ENCODE assay signal across 8 cellular contexts in the genomic region with DNA sequence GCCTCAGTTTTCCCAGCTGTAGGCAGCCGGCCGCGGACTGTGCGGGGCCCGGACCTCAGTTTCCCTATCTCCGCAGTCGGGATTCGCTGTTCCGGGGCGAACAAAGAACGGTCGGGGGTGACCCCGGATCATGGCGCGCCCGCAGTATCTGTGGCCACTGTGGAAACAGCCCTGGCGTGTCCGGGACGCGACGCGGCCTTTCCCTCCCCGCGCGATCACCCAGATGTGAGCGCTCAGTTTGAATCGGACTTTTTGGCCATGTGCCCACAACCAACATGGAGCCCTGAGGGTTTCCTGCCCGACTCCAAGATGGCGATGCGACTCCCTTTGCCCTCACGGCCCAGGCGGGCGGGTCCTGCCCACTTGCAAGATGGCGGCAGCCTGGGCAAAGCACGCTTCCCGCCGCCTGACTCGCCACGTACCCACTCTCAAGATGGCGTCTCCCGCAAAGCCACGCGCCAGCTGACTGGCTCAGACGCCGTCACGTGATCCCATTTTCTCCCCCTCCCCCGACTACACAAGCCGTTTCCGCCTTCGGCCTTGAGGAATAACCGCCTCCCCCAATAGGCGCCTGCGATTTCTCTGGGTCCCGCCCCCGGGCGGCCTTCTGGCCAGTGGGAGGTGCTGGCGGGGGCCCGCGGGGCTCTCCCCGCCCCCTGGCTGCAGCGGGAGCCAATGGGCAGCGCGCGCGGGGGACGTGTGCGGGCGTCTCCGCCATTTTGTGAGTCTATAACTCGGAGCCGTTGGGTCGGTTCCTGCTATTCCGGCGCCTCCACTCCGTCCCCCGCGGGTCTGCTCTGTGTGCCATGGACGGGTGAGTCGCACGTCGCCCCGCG. TPM values are rescaled to one million over a fixed set of nuclear protein-coding genes. Genes with fewer than 3 reads are reported as not detected.
DNase-seq lines count a peak whose midpoint lies in the region; ATAC-seq and TF ChIP-seq lines count a peak whose summit lies in the region.

A gene (plus strand): TSS at position 761 of the 836 bp plus-strand sequence. CDS start 46 bp downstream, at position 807.

- H3K4me1 ChIP-seq in colonic mucosa = peaks cover 28% of the 10 kb centered on the region

- H3K4me1 Mint-ChIP-seq in activated CD4-positive, alpha-beta T cell treated with anti-CD3 and anti-CD28 coated beads, Interleukin-2, amount 10 ng/mL, durations not matched to agents 24 days and 14 days = peaks cover 25% of the 10 kb centered on the region

- CTCF ChIA-PET in BJ (lab: Yijun Ruan, JAX) = interaction anchor here (1.1 kb wide), 1 partner anchor 28 kb away, joined by 3 read pairs; no protein-coding TSS in a partner anchor

- no peaks in the 10 kb centered on the region for H3K9me3 ChIP-seq in colonic mucosa

- TF ChIP-seq CTCF in BJ (IDR thresholded peaks at IDR 0.05; ENCODE audit: insufficient read depth, low read depth, low read length) (no peak), colonic mucosa (IDR thresholded peaks at IDR 0.05) (no peak)

- peak within 1 kb of the TSS; percentile 92 for H3K4me3 Mint-ChIP-seq in activated CD4-positive, alpha-beta T cell treated with anti-CD3 and anti-CD28 coated beads, Interleukin-2, amount 10 ng/mL, durations not matched to agents 24 days and 14 days

- peak within 1 kb of the TSS; percentile 95 for H3K27ac Mint-ChIP-seq in activated CD4-positive, alpha-beta T cell treated with anti-CD3 and anti-CD28 coated beads, Interleukin-2, amount 10 ng/mL, durations not matched to agents 24 days and 14 days

- H3K36me3 ChIP-seq in BJ (ENCODE audit: control insufficient read depth, insufficient read depth, low read length) = peaks cover 7% of the 10 kb centered on the region
- H3K36me3 ChIP-seq in colonic mucosa = peaks cover 3% of the 10 kb centered on the region

- intact Hi-C loops in activated CD4-positive, alpha-beta T cell treated with anti-CD3 and anti-CD28 coated beads, Interleukin-2, amount 10 ng/mL, durations not matched to agents 24 days and 14 days (cut with micrococcal nuclease) = loop anchor here (1.0 to 2.0 kb wide), 7 partner anchors 26 to 610 kb away; a partner anchor contains a TSS
- intact Hi-C loops in colonic mucosa (cut with DNase I) = no loop called here

- H3K4me3 ChIP-seq in BJ (ENCODE audit: low read depth, low read length) = peak within 1 kb of the TSS; percentile 70
- peak within 1 kb of the TSS; percentile 79 for H3K4me3 ChIP-seq in colonic mucosa

- H3K27me3 ChIP-seq in BJ (ENCODE audit: control insufficient read depth, insufficient read depth, low read length) = no peaks in the 10 kb centered on the region
- no peaks in the 10 kb centered on the region for H3K27me3 ChIP-seq in colonic mucosa

- POLR2A ChIA-PET in BJ (lab: Charles Lee) = interaction anchor here (0.7 kb wide), 1 partner anchor 69 kb away, joined by 4 read pairs; no protein-coding TSS in a partner anchor

- DNase-seq in BJ (ENCODE audit: low read depth) (peak; percentile 100), NCI-H526 treated with DMSO at 0.1 percent for 48 hours (lab: John Stamatoyannopoulos, UW) (peak; percentile 96), colonic mucosa (peak; percentile 100), kidney tubule cell (ENCODE audit: low spot score) (peak; percentile 100)
- DNase-seq in activated CD4-positive, alpha-beta T cell treated with anti-CD3 and anti-CD28 coated beads, Interleukin-2, amount 10 ng/mL, durations not matched to agents 24 days and 14 days = peak; percentile 100
- peak; percentile 92 to 98 (median 98) for DNase-seq in stimulated activated CD4-positive, alpha-beta T cell treated with anti-CD3 and anti-CD28 coated beads, Interleukin-1b, Interleukin-23, amount 100 ng/mL, for 24 hours (ENCODE audit: low read depth in 4 of 4, low spot score in 1 of 4)

- H3K9me3 Mint-ChIP-seq in activated CD4-positive, alpha-beta T cell treated with anti-CD3 and anti-CD28 coated beads, Interleukin-2, amount 10 ng/mL, durations not matched to agents 24 days and 14 days = no peaks in the 10 kb centered on the region

- H3K36me3 Mint-ChIP-seq in activated CD4-positive, alpha-beta T cell treated with anti-CD3 and anti-CD28 coated beads, Interleukin-2, amount 10 ng/mL, durations not matched to agents 24 days and 14 days (ENCODE audit: low read depth) = peaks cover 33% of the 10 kb centered on the region

- H3K27ac ChIP-seq in colonic mucosa = peak within 1 kb of the TSS; percentile 96

- peaks cover 1% of the 10 kb centered on the region for H3K27me3 Mint-ChIP-seq in activated CD4-positive, alpha-beta T cell treated with anti-CD3 and anti-CD28 coated beads, Interleukin-2, amount 10 ng/mL, durations not matched to agents 24 days and 14 days

- ATAC-seq in GM19324 (IDR thresholded peaks at IDR 0.05; ENCODE audit: low FRiP score, unreplicated experiment) (peak; percentile 81), HG03469 (IDR thresholded peaks at IDR 0.05; ENCODE audit: unreplicated experiment) (peak; percentile 58)

- H3K9ac ChIP-seq in colonic mucosa (ENCODE audit: low read depth in 2 of 2, low read length in 2 of 2) = peak within 1 kb of the TSS; percentile 92 to 97

RNA-seq across cellular contexts. Expression of the gene that starts here (rescaled TPM):
- polyA plus RNA-seq in BJ (2011; rRNA removed) = 137 and 328 TPM in 2 replicates
- 172 and 234 TPM in 2 replicates for polyA minus RNA-seq in BJ (2011; rRNA and poly(A)+ RNA removed)
- total RNA-seq in activated CD4-positive, alpha-beta T cell treated with anti-CD3 and anti-CD28 coated beads, Interleukin-2, amount 10 ng/mL, durations not matched to agents 24 days and 14 days = 789 and 832 TPM in 2 replicates
- 100 to 1,000 TPM; 284 to 457 TPM for total RNA-seq in colonic mucosa

Comparison
In these comparisons a context has a peak if more than half of its experiments do, and no peak if none do; other contexts are left out.
1. Peak in every context shown above with its lines: DNase-seq, ATAC-seq, H3K4me3 ChIP-seq and H3K27ac ChIP-seq.